ENCODE assay signal across 23 cellular contexts in the genomic region with DNA sequence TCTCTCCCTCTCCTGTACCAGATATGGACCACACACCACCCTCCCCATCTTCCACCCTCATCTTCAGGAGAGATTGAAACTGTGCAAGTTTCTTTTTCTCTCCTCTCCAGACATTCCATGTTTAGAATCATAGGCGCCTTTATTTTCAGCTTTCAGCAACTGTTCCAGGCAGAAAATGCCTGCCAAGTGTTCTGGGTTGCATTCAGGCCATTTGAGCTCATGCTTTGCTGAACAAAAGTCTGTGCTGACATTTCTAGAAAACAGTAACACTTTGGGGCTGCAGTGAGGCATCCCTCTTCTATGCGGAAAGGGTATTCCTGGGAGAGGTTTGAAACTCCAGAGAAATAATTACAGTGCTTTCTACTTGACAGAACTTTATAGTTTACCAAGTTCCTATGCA.
DNase-seq lines count a peak whose midpoint lies in the region; ATAC-seq and TF ChIP-seq lines count a peak whose summit lies in the region.
"Had no signal": no experiment of that assay in that cellular context is flagged by ENCODE, and none has a peak within 500 bp of the region (broad histone marks: within the 10 kb centered on the region; RNA-seq: fewer than 3 reads in every experiment).

No MANE protein-coding gene starts in this region.

- peaks cover 13% of the 10 kb centered on the region for H3K4me1 ChIP-seq in rectal smooth muscle tissue (ENCODE audit: control insufficient read depth, insufficient read depth, low read length)
- H3K4me1 ChIP-seq: BLaER1 treated with 17β-estradiol and CSF1 and Interleukin-3, amounts not matched to agents 10 nM and 100 nM had no signal

- no peak for TF ChIP-seq CTCF in dorsolateral prefrontal cortex (IDR thresholded peaks at IDR 0.05 in 54 of 56, conservative IDR thresholded peaks at IDR 0.05 in 2 of 56; ENCODE audit: low read depth in 1 of 56, partially characterized antibody in 56 of 56)

- DNase-seq in Ammon's horn (ENCODE audit: low spot score) (peak; percentile 58), dorsolateral prefrontal cortex (peak in 7 of 10 donors; percentile 20 to 69 (median 40)), middle frontal gyrus (ENCODE audit: extremely low spot score, low spot score) (peak; percentile 43), KBM-7 (no peak), NCI-H82 treated with DMSO at 0.1 percent for 48 hours (lab: John Stamatoyannopoulos, UW; ENCODE audit: unreplicated experiment) (no peak), OCI-M2 (lab: John Stamatoyannopoulos, UW; ENCODE audit: unreplicated experiment) (no peak)
- no peak for DNase-seq in natural killer cell treated with Interleukin-12 subunit alpha and Interleukin-12 subunit beta and Interleukin-15 and Interleukin-18, amount 100 ng/mL, for 72 hours (ENCODE audit: low spot score)
- DNase-seq: ACHN; CD4-positive, alpha-beta memory T cell; DND-41; HCEC 1CT; NCI-H1105; NCI-H2029 treated with DMSO at 0.1 percent for 48 hours; NCI-H226; NCI-H510A treated with DMSO at 0.1 percent for 48 hours; NCI-H748 treated with DMSO at 0.1 percent for 48 hours; NK-92 treated with Interleukin-12 subunit alpha and Interleukin-12 subunit beta, amount 100 ng/mL, for 24 hours had no signal

- H3K4me1 Mint-ChIP-seq in natural killer cell treated with Interleukin-12 subunit alpha and Interleukin-12 subunit beta and Interleukin-15 and Interleukin-18, amount 100 ng/mL, for 72 hours (ENCODE audit: low read depth in 2 of 2), result no peaks in the 10 kb centered on the region
- H3K4me1 Mint-ChIP-seq: CD4-positive, alpha-beta memory T cell; GM23338 had no signal

- no peaks in the 10 kb centered on the region for H3K27me3 ChIP-seq in dorsolateral prefrontal cortex
- H3K27me3 ChIP-seq in rectal smooth muscle tissue (ENCODE audit: control insufficient read depth, insufficient read depth, low read length), result no peaks in the 10 kb centered on the region
- H3K27me3 ChIP-seq: BLaER1 treated with 17β-estradiol and CSF1 and Interleukin-3, amounts not matched to agents 10 nM and 100 nM had no signal

- intact Hi-C loops in dorsolateral prefrontal cortex (cut with DNase I), result no loop called here

- no peaks in the 10 kb centered on the region for H3K27me3 Mint-ChIP-seq in natural killer cell treated with Interleukin-12 subunit alpha and Interleukin-12 subunit beta and Interleukin-15 and Interleukin-18, amount 100 ng/mL, for 72 hours
- H3K27me3 Mint-ChIP-seq: CD4-positive, alpha-beta memory T cell had no signal

- no peaks in the 10 kb centered on the region for H3K36me3 ChIP-seq in rectal smooth muscle tissue (ENCODE audit: control insufficient read depth, insufficient read depth, low read length)
- H3K36me3 ChIP-seq: BLaER1 treated with 17β-estradiol and CSF1 and Interleukin-3, amounts not matched to agents 10 nM and 100 nM had no signal

- in situ Hi-C loops in KBM-7 (cut with MboI; ENCODE audit: low pct_unique_long_range_greater_than_20kb, low sequenced_read_pairs), result no loop called here

- peak overlapping the region in 32 of 59 donors; percentile 12 to 80 (median 47) for H3K27ac ChIP-seq in dorsolateral prefrontal cortex
- H3K27ac ChIP-seq in rectal smooth muscle tissue (ENCODE audit: low read depth, low read length), result peak overlapping the region; percentile 73
- H3K27ac ChIP-seq: 22Rv1; BLaER1 treated with 17β-estradiol and CSF1 and Interleukin-3, amounts not matched to agents 10 nM and 100 nM; KMS-11 had no signal

- no peaks in the 10 kb centered on the region for H3K36me3 Mint-ChIP-seq in natural killer cell treated with Interleukin-12 subunit alpha and Interleukin-12 subunit beta and Interleukin-15 and Interleukin-18, amount 100 ng/mL, for 72 hours
- H3K36me3 Mint-ChIP-seq: CD4-positive, alpha-beta memory T cell had no signal

- H3K4me3 Mint-ChIP-seq in natural killer cell treated with Interleukin-12 subunit alpha and Interleukin-12 subunit beta and Interleukin-15 and Interleukin-18, amount 100 ng/mL, for 72 hours, result no peak overlapping the region
- H3K4me3 Mint-ChIP-seq: CD4-positive, alpha-beta memory T cell; GM23338 had no signal

- H3K9me3 Mint-ChIP-seq in natural killer cell treated with Interleukin-12 subunit alpha and Interleukin-12 subunit beta and Interleukin-15 and Interleukin-18, amount 100 ng/mL, for 72 hours, result no peaks in the 10 kb centered on the region
- H3K9me3 Mint-ChIP-seq: CD4-positive, alpha-beta memory T cell; GM23338 had no signal

- ATAC-seq in natural killer cell treated with Interleukin-12 subunit alpha and Interleukin-12 subunit beta and Interleukin-15 and Interleukin-18, amount 100 ng/mL, for 72 hours, result no peak
- ATAC-seq: GM23338, Panc1 had no signal

- no peak overlapping the region for H3K27ac Mint-ChIP-seq in natural killer cell treated with Interleukin-12 subunit alpha and Interleukin-12 subunit beta and Interleukin-15 and Interleukin-18, amount 100 ng/mL, for 72 hours
- H3K27ac Mint-ChIP-seq: CD4-positive, alpha-beta memory T cell; GM23338 had no signal

- H3K9ac ChIP-seq in rectal smooth muscle tissue (ENCODE audit: low read length), result no peak overlapping the region
- H3K9ac ChIP-seq: BLaER1 treated with 17β-estradiol and CSF1 and Interleukin-3, amounts not matched to agents 10 nM and 100 nM; KMS-11 had no signal

- H3K4me3 ChIP-seq in dorsolateral prefrontal cortex, result no peak overlapping the region
- no peak overlapping the region for H3K4me3 ChIP-seq in rectal smooth muscle tissue (ENCODE audit: low read length)
- H3K4me3 ChIP-seq: BLaER1 treated with 17β-estradiol and CSF1 and Interleukin-3, amounts not matched to agents 10 nM and 100 nM; GM23338 had no signal

Comparison
In these comparisons a context has a peak if more than half of its experiments do, and no peak if none do; other contexts are left out.
1. DNase-seq: peak in Ammon's horn (single experiment), dorsolateral prefrontal cortex (7 of 10) and middle frontal gyrus (single experiment); none in KBM-7 (single experiment), NCI-H82 treated with DMSO at 0.1 percent for 48 hours (single experiment), OCI-M2 (single experiment) and natural killer cell treated with Interleukin-12 subunit alpha and Interleukin-12 subunit beta and Interleukin-15 and Interleukin-18, amount 100 ng/mL, for 72 hours (single experiment).